Comparison of ENCODE assay signal across 1 cellular context in the genomic region with DNA sequence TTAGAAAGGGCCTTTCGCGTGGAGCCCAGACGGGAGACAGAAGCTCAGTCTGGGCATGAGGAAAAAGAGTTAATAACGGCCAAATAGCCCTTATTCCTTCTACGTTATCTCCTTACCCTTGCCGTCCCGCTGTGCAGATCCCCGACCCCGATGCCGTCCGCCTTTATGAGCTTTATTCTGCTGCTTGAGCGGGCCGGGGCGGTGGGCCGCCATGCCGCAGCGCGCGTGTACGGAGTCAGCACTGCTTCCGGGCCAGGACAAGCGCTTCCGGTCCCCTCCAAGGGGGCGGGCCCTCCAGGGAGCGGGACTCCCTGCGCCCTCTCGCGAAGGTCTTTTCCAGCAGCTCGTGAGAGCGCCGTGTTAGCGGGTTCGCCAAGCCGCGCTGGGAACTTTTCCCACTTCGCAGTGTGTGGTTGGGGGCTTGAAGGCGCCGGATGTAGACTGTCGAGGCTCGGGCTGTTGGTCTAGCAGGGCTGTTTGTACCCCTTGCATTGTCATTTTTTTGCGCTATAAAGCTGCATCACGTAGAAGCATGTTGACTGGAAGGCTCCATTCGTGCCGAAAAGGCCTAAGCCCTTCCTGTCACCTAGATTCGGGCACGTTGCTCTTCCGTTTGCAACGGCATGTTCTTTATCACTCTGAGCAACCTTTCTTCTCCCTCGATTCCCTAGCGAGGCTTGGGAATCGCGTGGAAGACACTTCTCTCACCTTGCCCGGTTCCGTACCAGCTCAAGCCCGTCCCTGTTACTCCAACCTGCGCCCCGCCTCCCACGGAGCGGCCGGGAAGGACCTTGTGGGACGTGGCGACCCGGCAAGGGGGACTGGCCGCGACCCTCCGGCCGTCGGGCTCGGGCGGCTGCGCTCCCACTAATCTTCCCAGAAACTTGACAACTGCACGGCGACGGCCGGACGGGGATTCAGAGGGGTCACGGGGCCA.
A peak's percentile ranks its signal among the peaks of the same experiment; 100 is the strongest.
TF ChIP-seq lines count a peak whose summit lies in the region.

TSS of gene TSR1 (minus strand) at position 243 of the 937 bp plus-strand sequence. CDS start at position 213, 30 bp downstream.

TF ChIP-seq in HepG2, 621 proteins besides CTCF, POLR2A, EP300 and RAD21 (continued from another document and continues in another):
- peak; percentile 93 for TF ChIP-seq KDM2A (CRISPR knock-in tag; IDR thresholded peaks at IDR 0.05; ENCODE audit: borderline replicate concordance, low read depth)
- peak; percentile 16; the same call in 1 of the 2 replicates for TF ChIP-seq ZNF263 (CRISPR knock-in tag; IDR thresholded peaks at IDR 0.05)
- TF ChIP-seq, protein P1, sequence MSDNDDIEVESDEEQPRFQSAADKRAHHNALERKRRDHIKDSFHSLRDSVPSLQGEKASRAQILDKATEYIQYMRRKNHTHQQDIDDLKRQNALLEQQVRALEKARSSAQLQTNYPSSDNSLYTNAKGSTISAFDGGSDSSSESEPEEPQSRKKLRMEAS (IDR thresholded peaks at IDR 0.05), result peak; percentile 97
- TF ChIP-seq ZNF274 (CRISPR knock-in tag; IDR thresholded peaks at IDR 0.05), result peak; percentile 75
- no peak for TF ChIP-seq ARNT (IDR thresholded peaks at IDR 0.05)
- no peak for TF ChIP-seq NR3C1 (CRISPR knock-in tag; IDR thresholded peaks at IDR 0.05)
- no peak for TF ChIP-seq TCF7L2 (IDR thresholded peaks at IDR 0.05; ENCODE audit: low read depth, low read length)
- no peak for TF ChIP-seq PAX8 (CRISPR knock-in tag; IDR thresholded peaks at IDR 0.05; ENCODE audit: borderline replicate concordance)
- peak; percentile 13; the same call in 1 of the 2 replicates for TF ChIP-seq FOXK2 (IDR thresholded peaks at IDR 0.05)
- TF ChIP-seq, protein P2, sequence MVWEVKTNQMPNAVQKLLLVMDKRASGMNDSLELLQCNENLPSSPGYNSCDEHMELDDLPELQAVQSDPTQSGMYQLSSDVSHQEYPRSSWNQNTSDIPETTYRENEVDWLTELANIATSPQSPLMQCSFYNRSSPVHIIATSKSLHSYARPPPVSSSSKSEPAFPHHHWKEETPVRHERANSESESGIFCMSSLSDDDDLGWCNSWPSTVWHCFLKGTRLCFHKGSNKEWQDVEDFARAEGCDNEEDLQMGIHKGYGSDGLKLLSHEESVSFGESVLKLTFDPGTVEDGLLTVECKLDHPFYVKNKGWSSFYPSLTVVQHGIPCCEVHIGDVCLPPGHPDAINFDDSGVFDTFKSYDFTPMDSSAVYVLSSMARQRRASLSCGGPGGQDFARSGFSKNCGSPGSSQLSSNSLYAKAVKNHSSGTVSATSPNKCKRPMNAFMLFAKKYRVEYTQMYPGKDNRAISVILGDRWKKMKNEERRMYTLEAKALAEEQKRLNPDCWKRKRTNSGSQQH (CRISPR knock-in tag; IDR thresholded peaks at IDR 0.05; ENCODE audit: low read depth), result peak; percentile 26; the same call in 1 of the 2 replicates
- peak; percentile 91; the same call in 1 of the 2 replicates for TF ChIP-seq KDM5B (CRISPR knock-in tag; IDR thresholded peaks at IDR 0.05; ENCODE audit: borderline replicate concordance)
- TF ChIP-seq ZNF660 (CRISPR knock-in tag; IDR thresholded peaks at IDR 0.05; ENCODE audit: borderline replicate concordance, low read depth), result peak; percentile 74; the same call in 1 of the 2 replicates
- peak; percentile 43; the same call in 1 of the 2 replicates for TF ChIP-seq NFYC (CRISPR knock-in tag; IDR thresholded peaks at IDR 0.05)
- no peak for TF ChIP-seq ZNF773 (CRISPR knock-in tag; IDR thresholded peaks at IDR 0.05; ENCODE audit: borderline replicate concordance)
- TF ChIP-seq ATF4 (CRISPR knock-in tag; IDR thresholded peaks at IDR 0.05), result peak in 1 of 2 experiments; percentile 64; a peak in 2 of 4 replicates
- no peak for TF ChIP-seq RBM39 (IDR thresholded peaks at IDR 0.05; ENCODE audit: low read depth, low read length, poor library complexity, severe bottlenecking)
- TF ChIP-seq TAF1 (CRISPR knock-in tag; IDR thresholded peaks at IDR 0.05), result peak; percentile 93
- no peak for TF ChIP-seq ADNP (CRISPR knock-in tag; IDR thresholded peaks at IDR 0.05)
- TF ChIP-seq ZNF841 (CRISPR knock-in tag; IDR thresholded peaks at IDR 0.05; ENCODE audit: borderline replicate concordance), result no peak
- TF ChIP-seq ZNF296 (CRISPR knock-in tag; conservative IDR thresholded peaks at IDR 0.05), result 0 out of 2 replicates have a peak, but pooled peaks have one; percentile 64
- no peak; the same call in 1 of the 2 replicates for TF ChIP-seq SATB2 (CRISPR knock-in tag; IDR thresholded peaks at IDR 0.05)
- no peak for TF ChIP-seq PHF5A (CRISPR knock-in tag; IDR thresholded peaks at IDR 0.05; ENCODE audit: low read depth, unreplicated experiment)
- TF ChIP-seq TBL1XR1 (IDR thresholded peaks at IDR 0.05; ENCODE audit: borderline replicate concordance, low read length, partially characterized antibody), result no peak
- no peak; the same call in 1 of the 2 replicates for TF ChIP-seq ZNF431 (CRISPR knock-in tag; IDR thresholded peaks at IDR 0.05; ENCODE audit: borderline replicate concordance, low read depth)
- TF ChIP-seq ZNF891 (CRISPR knock-in tag; IDR thresholded peaks at IDR 0.05), result no peak
- TF ChIP-seq SNAPC2 (CRISPR knock-in tag; IDR thresholded peaks at IDR 0.05), result no peak; the same call in 1 of the 2 replicates
- 0 out of 2 replicates have a peak, but pooled peaks have one; percentile 17 for TF ChIP-seq HOMEZ (CRISPR knock-in tag; IDR thresholded peaks at IDR 0.05; ENCODE audit: low read depth)
- peak; percentile 91 for TF ChIP-seq ZNF501 (CRISPR knock-in tag; IDR thresholded peaks at IDR 0.05)
- TF ChIP-seq AGO2 (optimal IDR thresholded peaks at IDR 0.05; ENCODE audit: low read depth, low read length), result peak; percentile 52
- no peak for TF ChIP-seq JUNB (CRISPR knock-in tag; IDR thresholded peaks at IDR 0.05; ENCODE audit: borderline replicate concordance)
- TF ChIP-seq ZNF7 (CRISPR knock-in tag; IDR thresholded peaks at IDR 0.05), result no peak
- TF ChIP-seq, protein P3, sequence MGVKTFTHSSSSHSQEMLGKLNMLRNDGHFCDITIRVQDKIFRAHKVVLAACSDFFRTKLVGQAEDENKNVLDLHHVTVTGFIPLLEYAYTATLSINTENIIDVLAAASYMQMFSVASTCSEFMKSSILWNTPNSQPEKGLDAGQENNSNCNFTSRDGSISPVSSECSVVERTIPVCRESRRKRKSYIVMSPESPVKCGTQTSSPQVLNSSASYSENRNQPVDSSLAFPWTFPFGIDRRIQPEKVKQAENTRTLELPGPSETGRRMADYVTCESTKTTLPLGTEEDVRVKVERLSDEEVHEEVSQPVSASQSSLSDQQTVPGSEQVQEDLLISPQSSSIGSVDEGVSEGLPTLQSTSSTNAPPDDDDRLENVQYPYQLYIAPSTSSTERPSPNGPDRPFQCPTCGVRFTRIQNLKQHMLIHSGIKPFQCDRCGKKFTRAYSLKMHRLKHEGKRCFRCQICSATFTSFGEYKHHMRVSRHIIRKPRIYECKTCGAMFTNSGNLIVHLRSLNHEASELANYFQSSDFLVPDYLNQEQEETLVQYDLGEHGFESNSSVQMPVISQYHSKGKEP (CRISPR knock-in tag; IDR thresholded peaks at IDR 0.05), result 0 out of 2 replicates have a peak, but pooled peaks have one; percentile 23
- 0 out of 2 replicates have a peak, but pooled peaks have one; percentile 62 for TF ChIP-seq ZNF619 (CRISPR knock-in tag; IDR thresholded peaks at IDR 0.05)
- TF ChIP-seq MED13 (CRISPR knock-in tag; IDR thresholded peaks at IDR 0.05), result no peak
- TF ChIP-seq ZNF83 (CRISPR knock-in tag; IDR thresholded peaks at IDR 0.05; ENCODE audit: borderline replicate concordance), result no peak; the same call in 1 of the 2 replicates
- no peak; the same call in 1 of the 2 replicates for TF ChIP-seq ZNF337 (CRISPR knock-in tag; IDR thresholded peaks at IDR 0.05; ENCODE audit: borderline replicate concordance, low read depth)
- no peak for TF ChIP-seq ZNF180 (CRISPR knock-in tag; IDR thresholded peaks at IDR 0.05; ENCODE audit: borderline replicate concordance, low read depth)
- no peak for TF ChIP-seq ZNF562 (CRISPR knock-in tag; IDR thresholded peaks at IDR 0.05; ENCODE audit: borderline replicate concordance)
- TF ChIP-seq, protein P4, sequence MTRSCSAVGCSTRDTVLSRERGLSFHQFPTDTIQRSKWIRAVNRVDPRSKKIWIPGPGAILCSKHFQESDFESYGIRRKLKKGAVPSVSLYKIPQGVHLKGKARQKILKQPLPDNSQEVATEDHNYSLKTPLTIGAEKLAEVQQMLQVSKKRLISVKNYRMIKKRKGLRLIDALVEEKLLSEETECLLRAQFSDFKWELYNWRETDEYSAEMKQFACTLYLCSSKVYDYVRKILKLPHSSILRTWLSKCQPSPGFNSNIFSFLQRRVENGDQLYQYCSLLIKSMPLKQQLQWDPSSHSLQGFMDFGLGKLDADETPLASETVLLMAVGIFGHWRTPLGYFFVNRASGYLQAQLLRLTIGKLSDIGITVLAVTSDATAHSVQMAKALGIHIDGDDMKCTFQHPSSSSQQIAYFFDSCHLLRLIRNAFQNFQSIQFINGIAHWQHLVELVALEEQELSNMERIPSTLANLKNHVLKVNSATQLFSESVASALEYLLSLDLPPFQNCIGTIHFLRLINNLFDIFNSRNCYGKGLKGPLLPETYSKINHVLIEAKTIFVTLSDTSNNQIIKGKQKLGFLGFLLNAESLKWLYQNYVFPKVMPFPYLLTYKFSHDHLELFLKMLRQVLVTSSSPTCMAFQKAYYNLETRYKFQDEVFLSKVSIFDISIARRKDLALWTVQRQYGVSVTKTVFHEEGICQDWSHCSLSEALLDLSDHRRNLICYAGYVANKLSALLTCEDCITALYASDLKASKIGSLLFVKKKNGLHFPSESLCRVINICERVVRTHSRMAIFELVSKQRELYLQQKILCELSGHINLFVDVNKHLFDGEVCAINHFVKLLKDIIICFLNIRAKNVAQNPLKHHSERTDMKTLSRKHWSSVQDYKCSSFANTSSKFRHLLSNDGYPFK (CRISPR knock-in tag; IDR thresholded peaks at IDR 0.05; ENCODE audit: borderline replicate concordance), result peak; percentile 93; the same call in 1 of the 2 replicates
- no peak; the same call in 1 of the 2 replicates for TF ChIP-seq TERF1 (CRISPR knock-in tag; IDR thresholded peaks at IDR 0.05)
- peak; percentile 68; the same call in 1 of the 2 replicates for TF ChIP-seq ZBTB25 (CRISPR knock-in tag; IDR thresholded peaks at IDR 0.05)
- peak; percentile 20 for TF ChIP-seq IKZF4 (CRISPR knock-in tag; IDR thresholded peaks at IDR 0.05; ENCODE audit: borderline replicate concordance, low read depth, not compliant biosample characterization)
- no peak for TF ChIP-seq AHR (CRISPR knock-in tag; IDR thresholded peaks at IDR 0.05)
- peak; percentile 87 for TF ChIP-seq ZNF224 (CRISPR knock-in tag; IDR thresholded peaks at IDR 0.05)
- TF ChIP-seq MLX (CRISPR knock-in tag; IDR thresholded peaks at IDR 0.05), result no peak
- TF ChIP-seq ZNF614 (CRISPR knock-in tag; IDR thresholded peaks at IDR 0.05; ENCODE audit: borderline replicate concordance), result no peak
